In genomic region chr5:32928761-32929160, GRCh38 we compare ENCODE assay signal across 15 cellular contexts.
"Had no signal": no experiment of that assay in that cellular context is flagged by ENCODE, and none has a peak within 500 bp of the region (broad histone marks: within the 10 kb centered on the region; RNA-seq: fewer than 3 reads in every experiment).

No MANE protein-coding gene starts in this region.

- H3K27me3 ChIP-seq: cardiac muscle cell, esophagus squamous epithelium, ovary, upper lobe of right lung had no signal

- H3K4me3 ChIP-seq: cardiac muscle cell, esophagus squamous epithelium, ovary, upper lobe of right lung had no signal

- DNase-seq: activated CD8-positive, alpha-beta memory T cell treated with anti-CD3 and anti-CD28 coated beads, Interleukin-2, amount 10 ng/mL, durations not matched to agents 7 days and 5 days; activated gamma-delta T cell; activated T-cell treated with anti-CD3 and anti-CD28 coated beads, Interleukin-2, amount 50 U/mL, for 24 hours; aorta; esophagus squamous epithelium; kidney; ovary; stimulated activated CD4-positive, alpha-beta T cell treated with anti-CD3 and anti-CD28 coated beads, Interleukin-15, amount 100 ng/mL, for 24 hours; stimulated activated CD4-positive, alpha-beta T cell treated with anti-CD3 and anti-CD28 coated beads, Interleukin-4, amount 100 ng/mL, for 24 hours; upper lobe of right lung had no signal

- H3K27ac ChIP-seq: cardiac muscle cell, esophagus squamous epithelium, ovary, upper lobe of right lung had no signal

- H3K9me3 Mint-ChIP-seq: stimulated activated naive CD8-positive, alpha-beta T cell treated with anti-CD3 and anti-CD28 coated beads, Interleukin-15, Interleukin-2, amounts not matched to agents 100 ng/mL and 50 ng/mL, for 24 hours; T-helper 2 cell treated with Interferon-gamma antibody and Interleukin-4, amounts not matched to agents 5 μg/mL and 100 μg/mL, for 36 hours had no signal

- H3K9me3 ChIP-seq: esophagus squamous epithelium, ovary, upper lobe of right lung had no signal

- H3K4me1 ChIP-seq: upper lobe of right lung had no signal

- H3K27ac Mint-ChIP-seq: activated CD8-positive, alpha-beta memory T cell treated with anti-CD3 and anti-CD28 coated beads, Interleukin-2, amount 10 ng/mL, durations not matched to agents 7 days and 5 days; activated naive CD8-positive, alpha-beta T cell; activated T-cell treated with anti-CD3 and anti-CD28 coated beads, Interleukin-2, amount 50 U/mL, for 24 hours; stimulated activated naive CD8-positive, alpha-beta T cell treated with anti-CD3 and anti-CD28 coated beads, Interleukin-15, Interleukin-2, amounts not matched to agents 100 ng/mL and 50 ng/mL, for 24 hours; T-helper 2 cell treated with Interferon-gamma antibody and Interleukin-4, amounts not matched to agents 5 μg/mL and 100 μg/mL, for 36 hours had no signal

- H3K36me3 ChIP-seq: cardiac muscle cell, esophagus squamous epithelium, ovary, upper lobe of right lung had no signal

- H3K27me3 Mint-ChIP-seq: activated CD8-positive, alpha-beta memory T cell treated with anti-CD3 and anti-CD28 coated beads, Interleukin-2, amount 10 ng/mL, durations not matched to agents 7 days and 5 days; activated naive CD8-positive, alpha-beta T cell; activated T-cell treated with anti-CD3 and anti-CD28 coated beads, Interleukin-2, amount 50 U/mL, for 24 hours; stimulated activated naive CD8-positive, alpha-beta T cell treated with anti-CD3 and anti-CD28 coated beads, Interleukin-15, Interleukin-2, amounts not matched to agents 100 ng/mL and 50 ng/mL, for 24 hours had no signal

- ATAC-seq: activated CD4-positive, CD25-positive, alpha-beta regulatory T cell treated with anti-CD3 and anti-CD28 coated beads, Interleukin-2, amount 50 U/mL, for 24 hours; activated CD8-positive, alpha-beta memory T cell treated with anti-CD3 and anti-CD28 coated beads, Interleukin-2, amount 10 ng/mL, durations not matched to agents 7 days and 5 days; upper lobe of right lung had no signal

- H3K4me1 Mint-ChIP-seq: activated CD8-positive, alpha-beta memory T cell treated with anti-CD3 and anti-CD28 coated beads, Interleukin-2, amount 10 ng/mL, durations not matched to agents 7 days and 5 days had no signal

- H3K4me3 Mint-ChIP-seq: activated CD8-positive, alpha-beta memory T cell treated with anti-CD3 and anti-CD28 coated beads, Interleukin-2, amount 10 ng/mL, durations not matched to agents 7 days and 5 days; activated naive CD8-positive, alpha-beta T cell; activated T-cell treated with anti-CD3 and anti-CD28 coated beads, Interleukin-2, amount 50 U/mL, for 24 hours; stimulated activated naive CD8-positive, alpha-beta T cell treated with anti-CD3 and anti-CD28 coated beads, Interleukin-15, Interleukin-2, amounts not matched to agents 100 ng/mL and 50 ng/mL, for 24 hours; T-helper 2 cell treated with Interferon-gamma antibody and Interleukin-4, amounts not matched to agents 5 μg/mL and 100 μg/mL, for 36 hours had no signal

- H3K36me3 Mint-ChIP-seq: activated CD8-positive, alpha-beta memory T cell treated with anti-CD3 and anti-CD28 coated beads, Interleukin-2, amount 10 ng/mL, durations not matched to agents 7 days and 5 days; activated naive CD8-positive, alpha-beta T cell had no signal
